ENCODE assay signal across 1 cellular context in genomic region chr1:218317061-218317460, GRCh38.
TF ChIP-seq lines count a peak whose summit lies in the region.

No MANE protein-coding gene starts in this region.

TF ChIP-seq in K562, 482 proteins besides CTCF, POLR2A, EP300 and RAD21 (continued from another document):
- TF ChIP-seq, protein P1, sequence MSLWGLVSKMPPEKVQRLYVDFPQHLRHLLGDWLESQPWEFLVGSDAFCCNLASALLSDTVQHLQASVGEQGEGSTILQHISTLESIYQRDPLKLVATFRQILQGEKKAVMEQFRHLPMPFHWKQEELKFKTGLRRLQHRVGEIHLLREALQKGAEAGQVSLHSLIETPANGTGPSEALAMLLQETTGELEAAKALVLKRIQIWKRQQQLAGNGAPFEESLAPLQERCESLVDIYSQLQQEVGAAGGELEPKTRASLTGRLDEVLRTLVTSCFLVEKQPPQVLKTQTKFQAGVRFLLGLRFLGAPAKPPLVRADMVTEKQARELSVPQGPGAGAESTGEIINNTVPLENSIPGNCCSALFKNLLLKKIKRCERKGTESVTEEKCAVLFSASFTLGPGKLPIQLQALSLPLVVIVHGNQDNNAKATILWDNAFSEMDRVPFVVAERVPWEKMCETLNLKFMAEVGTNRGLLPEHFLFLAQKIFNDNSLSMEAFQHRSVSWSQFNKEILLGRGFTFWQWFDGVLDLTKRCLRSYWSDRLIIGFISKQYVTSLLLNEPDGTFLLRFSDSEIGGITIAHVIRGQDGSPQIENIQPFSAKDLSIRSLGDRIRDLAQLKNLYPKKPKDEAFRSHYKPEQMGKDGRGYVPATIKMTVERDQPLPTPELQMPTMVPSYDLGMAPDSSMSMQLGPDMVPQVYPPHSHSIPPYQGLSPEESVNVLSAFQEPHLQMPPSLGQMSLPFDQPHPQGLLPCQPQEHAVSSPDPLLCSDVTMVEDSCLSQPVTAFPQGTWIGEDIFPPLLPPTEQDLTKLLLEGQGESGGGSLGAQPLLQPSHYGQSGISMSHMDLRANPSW (CRISPR knock-in tag; IDR thresholded peaks at IDR 0.05) = no peak
- peak; percentile 68 for TF ChIP-seq MAFG (tag; conservative IDR thresholded peaks at IDR 0.05)
- TF ChIP-seq ATF7 (IDR thresholded peaks at IDR 0.05) = peak; percentile 41; the same call in 1 of the 2 replicates
- no peak for TF ChIP-seq NR2F6 (CRISPR knock-in tag; IDR thresholded peaks at IDR 0.05)
- no peak for TF ChIP-seq CAMTA2 (CRISPR knock-in tag; conservative IDR thresholded peaks at IDR 0.05)
- 0 out of 2 replicates have a peak, but pooled peaks have one; percentile 23 for TF ChIP-seq STAT5A (IDR thresholded peaks at IDR 0.05; ENCODE audit: borderline replicate concordance, low read length)
- TF ChIP-seq, protein P2, sequence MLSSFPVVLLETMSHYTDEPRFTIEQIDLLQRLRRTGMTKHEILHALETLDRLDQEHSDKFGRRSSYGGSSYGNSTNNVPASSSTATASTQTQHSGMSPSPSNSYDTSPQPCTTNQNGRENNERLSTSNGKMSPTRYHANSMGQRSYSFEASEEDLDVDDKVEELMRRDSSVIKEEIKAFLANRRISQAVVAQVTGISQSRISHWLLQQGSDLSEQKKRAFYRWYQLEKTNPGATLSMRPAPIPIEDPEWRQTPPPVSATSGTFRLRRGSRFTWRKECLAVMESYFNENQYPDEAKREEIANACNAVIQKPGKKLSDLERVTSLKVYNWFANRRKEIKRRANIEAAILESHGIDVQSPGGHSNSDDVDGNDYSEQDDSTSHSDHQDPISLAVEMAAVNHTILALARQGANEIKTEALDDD (IDR thresholded peaks at IDR 0.05) = peak; percentile 36; the same call in 1 of the 2 replicates
- TF ChIP-seq BCLAF1 (IDR thresholded peaks at IDR 0.05; ENCODE audit: borderline replicate concordance in 1 of 2, control insufficient read depth in 1 of 2, low read depth in 2 of 2, low read length in 1 of 2) = no peak
- TF ChIP-seq ZNF316 (IDR thresholded peaks at IDR 0.05) = peak; percentile 68
- no peak for TF ChIP-seq KDM5B (IDR thresholded peaks at IDR 0.05; ENCODE audit: insufficient replicate concordance, low read depth, low read length)
- no peak for TF ChIP-seq TFAP4 (CRISPR knock-in tag; IDR thresholded peaks at IDR 0.05; ENCODE audit: borderline replicate concordance)
- TF ChIP-seq HDAC1 (IDR thresholded peaks at IDR 0.05) = no peak
- TF ChIP-seq CBX3 (IDR thresholded peaks at IDR 0.05; ENCODE audit: borderline replicate concordance in 1 of 2, low read length in 2 of 2) = peak in 1 of 2 experiments; percentile 35; a peak in 1 of 3 replicates
- no peak for TF ChIP-seq POLR2G (IDR thresholded peaks at IDR 0.05; ENCODE audit: low read depth, low read length)
- no peak for TF ChIP-seq ZBTB26 (CRISPR knock-in tag; IDR thresholded peaks at IDR 0.05)
- TF ChIP-seq ARID1B (IDR thresholded peaks at IDR 0.05) = peak; percentile 76
- TF ChIP-seq SRF (CRISPR knock-in tag; IDR thresholded peaks at IDR 0.05) = no peak
- TF ChIP-seq, protein P3, sequence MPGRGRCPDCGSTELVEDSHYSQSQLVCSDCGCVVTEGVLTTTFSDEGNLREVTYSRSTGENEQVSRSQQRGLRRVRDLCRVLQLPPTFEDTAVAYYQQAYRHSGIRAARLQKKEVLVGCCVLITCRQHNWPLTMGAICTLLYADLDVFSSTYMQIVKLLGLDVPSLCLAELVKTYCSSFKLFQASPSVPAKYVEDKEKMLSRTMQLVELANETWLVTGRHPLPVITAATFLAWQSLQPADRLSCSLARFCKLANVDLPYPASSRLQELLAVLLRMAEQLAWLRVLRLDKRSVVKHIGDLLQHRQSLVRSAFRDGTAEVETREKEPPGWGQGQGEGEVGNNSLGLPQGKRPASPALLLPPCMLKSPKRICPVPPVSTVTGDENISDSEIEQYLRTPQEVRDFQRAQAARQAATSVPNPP (IDR thresholded peaks at IDR 0.05; ENCODE audit: borderline replicate concordance, insufficient read depth, insufficient read length) = no peak
- no peak for TF ChIP-seq HNRNPH1 (optimal IDR thresholded peaks at IDR 0.05; ENCODE audit: low read depth, low read length)
- no peak for TF ChIP-seq PHF8 (IDR thresholded peaks at IDR 0.05; ENCODE audit: borderline replicate concordance, low read length)
- peak; percentile 39; the same call in 1 of the 2 replicates for TF ChIP-seq MAFF (IDR thresholded peaks at IDR 0.05; ENCODE audit: low read length)
- TF ChIP-seq MTA2 (IDR thresholded peaks at IDR 0.05; ENCODE audit: low read depth) = peak; percentile 40
- TF ChIP-seq DPF2 (IDR thresholded peaks at IDR 0.05) = peak; percentile 56
- peak; percentile 43; the same call in 1 of the 2 replicates for TF ChIP-seq PML (IDR thresholded peaks at IDR 0.05; ENCODE audit: low read length)
- no peak for TF ChIP-seq NR2C2 (CRISPR knock-in tag; IDR thresholded peaks at IDR 0.05)
- TF ChIP-seq NR2C2 (tag; IDR thresholded peaks at IDR 0.05) = no peak
- no peak for TF ChIP-seq ARID2 (IDR thresholded peaks at IDR 0.05)
- no peak for TF ChIP-seq GATAD2B (IDR thresholded peaks at IDR 0.05; ENCODE audit: borderline replicate concordance)
- TF ChIP-seq FIP1L1 (IDR thresholded peaks at IDR 0.05; ENCODE audit: low read depth, low read length, poor library complexity, severe bottlenecking) = no peak
- TF ChIP-seq SNIP1 (IDR thresholded peaks at IDR 0.05; ENCODE audit: low read depth) = no peak
- TF ChIP-seq LEF1 (IDR thresholded peaks at IDR 0.05) = no peak
- TF ChIP-seq ESRRB (CRISPR knock-in tag; IDR thresholded peaks at IDR 0.05; ENCODE audit: borderline replicate concordance) = no peak
- TF ChIP-seq MEF2A (IDR thresholded peaks at IDR 0.05; ENCODE audit: control insufficient read depth, low read depth, low read length) = 0 out of 2 replicates have a peak, but pooled peaks have one; percentile 19
- TF ChIP-seq FOXK2 (conservative IDR thresholded peaks at IDR 0.05 in 1 of 2, IDR thresholded peaks at IDR 0.05 in 1 of 2; ENCODE audit: low read depth in 2 of 2) = no peak
- TF ChIP-seq NCOR1 (IDR thresholded peaks at IDR 0.05) = peak; percentile 56; the same call in 1 of the 2 replicates
- no peak for TF ChIP-seq ZHX1 (conservative IDR thresholded peaks at IDR 0.05; ENCODE audit: low read length)
- TF ChIP-seq ZKSCAN3 (CRISPR knock-in tag; IDR thresholded peaks at IDR 0.05) = no peak
- TF ChIP-seq ZNF431 (CRISPR knock-in tag; IDR thresholded peaks at IDR 0.05) = no peak
- TF ChIP-seq CBFA2T2 (conservative IDR thresholded peaks at IDR 0.05) = peak; percentile 74
- TF ChIP-seq MXD1 (CRISPR knock-in tag; IDR thresholded peaks at IDR 0.05; ENCODE audit: borderline replicate concordance, poor library complexity, severe bottlenecking) = no peak
- TF ChIP-seq TCF3 (CRISPR knock-in tag; IDR thresholded peaks at IDR 0.05) = peak; percentile 78
- TF ChIP-seq TCFL5 (CRISPR knock-in tag; conservative IDR thresholded peaks at IDR 0.05) = no peak
- TF ChIP-seq ZKSCAN8 (CRISPR knock-in tag; IDR thresholded peaks at IDR 0.05) = no peak
